Comparison of ENCODE assay signal across 12 cellular contexts in the genomic region with DNA sequence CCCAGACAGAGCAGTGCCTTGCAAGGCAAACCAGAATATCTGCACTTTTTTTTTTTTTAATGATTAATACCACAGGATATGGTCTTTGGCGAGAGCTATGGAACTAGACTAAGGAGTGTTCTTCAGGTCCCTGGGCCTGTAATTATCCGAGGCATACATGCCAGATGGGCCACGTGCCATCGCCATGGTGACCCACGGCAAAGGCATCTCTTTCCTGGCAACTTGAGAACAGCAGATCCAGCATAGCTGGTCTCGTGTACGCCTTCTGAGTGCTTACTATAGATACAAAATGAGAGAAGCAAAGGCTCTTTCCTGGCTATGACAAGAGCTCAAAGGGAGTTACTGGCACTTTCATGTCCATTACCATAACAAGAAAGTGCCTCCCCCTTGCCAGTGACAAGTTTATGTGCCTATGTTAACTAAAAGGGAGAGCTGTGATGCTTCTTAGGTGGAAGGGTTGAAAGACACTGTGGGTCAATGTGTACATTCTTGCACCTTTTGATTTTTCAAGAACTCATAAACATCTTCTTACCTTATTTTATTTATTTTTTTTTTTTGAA. TPM values are rescaled to one million over a fixed set of nuclear protein-coding genes. Genes with fewer than 3 reads are reported as not detected.
A peak's percentile ranks its signal among the peaks of the same experiment; 100 is the strongest.
DNase-seq lines count a peak whose midpoint lies in the region; ATAC-seq, FAIRE-seq and TF ChIP-seq lines count a peak whose summit lies in the region.
"Had no signal": no experiment of that assay in that cellular context is flagged by ENCODE, and none has a peak within 500 bp of the region (broad histone marks: within the 10 kb centered on the region; RNA-seq: fewer than 3 reads in every experiment).

No MANE protein-coding gene starts in this region.

- peaks cover 5% of the 10 kb centered on the region for H3K9me3 Mint-ChIP-seq in WTC11

- TF ChIP-seq CTCF in WTC11 (IDR thresholded peaks at IDR 0.05) (no peak), heart right ventricle (IDR thresholded peaks at IDR 0.05) (no peak), sigmoid colon (IDR thresholded peaks at IDR 0.05) (no peak)

- H3K4me3 Mint-ChIP-seq in WTC11, result no peak overlapping the region

- no peak overlapping the region for H3K27ac Mint-ChIP-seq in WTC11

- 59 to 68% methylated on average over 7 of the region's 7 CpGs for WGBS in heart right ventricle, 2 donors
- WGBS in sigmoid colon, 2 donors, result 52 to 70% methylated on average over 7 of the region's 7 CpGs

- DNase-seq in H4 (ENCODE audit: low spot score) (peak; percentile 94), WTC11 (ENCODE audit: low spot score) (no peak), heart right ventricle (peak; percentile 36 to 44), sigmoid colon (peak; percentile 89), GM19239 (ENCODE audit: insufficient read length, low spot score) (no peak), dermis blood vessel endothelial cell (no peak), NCI-H187 treated with DMSO at 0.1 percent for 48 hours (lab: John Stamatoyannopoulos, UW) (no peak)
- DNase-seq: activated CD4-positive, alpha-beta T cell treated with anti-CD3 and anti-CD28 coated beads, Interleukin-2, amount 50 U/mL, for 4 hours had no signal

- H3K4me1 ChIP-seq in heart right ventricle (peaks cover 0 to 3% (median 0%) of the 10 kb centered on the region in 9 donors), sigmoid colon (peaks cover 0 to 19% (median 12%) of the 10 kb centered on the region in 4 donors)
- H3K4me1 ChIP-seq: breast epithelium, parathyroid adenoma had no signal

- H3K4me3 ChIP-seq in heart right ventricle, result peak overlapping the region in 5 of 10 donors; percentile 14 to 37 (median 34)
- H3K4me3 ChIP-seq in sigmoid colon, result no peak overlapping the region
- H3K4me3 ChIP-seq: breast epithelium had no signal

- H3K36me3 Mint-ChIP-seq in WTC11, result no peaks in the 10 kb centered on the region

- CTCF ChIA-PET in WTC11 (lab: Charles Lee), result interaction anchor here (1.2 to 1.7 kb wide), 3 partner anchors 10 to 322 kb away, joined by 5 to 7 read pairs (median 6); no protein-coding TSS in a partner anchor

- H3K27me3 Mint-ChIP-seq in WTC11 (ENCODE audit: low read depth), result no peaks in the 10 kb centered on the region

- H3K4me1 Mint-ChIP-seq in WTC11, result peaks cover 21% of the 10 kb centered on the region

- no peaks in the 10 kb centered on the region for H3K36me3 ChIP-seq in heart right ventricle
- H3K36me3 ChIP-seq in sigmoid colon, result no peaks in the 10 kb centered on the region
- H3K36me3 ChIP-seq: breast epithelium had no signal

- peak overlapping the region in 9 of 10 donors; percentile 12 to 82 (median 63) for H3K27ac ChIP-seq in heart right ventricle
- H3K27ac ChIP-seq in sigmoid colon, result peak overlapping the region in 3 of 4 donors; percentile 48 to 70 (median 65)
- H3K27ac ChIP-seq: breast epithelium, parathyroid adenoma had no signal

- H3K9me3 ChIP-seq in heart right ventricle, result no peaks in the 10 kb centered on the region
- no peaks in the 10 kb centered on the region for H3K9me3 ChIP-seq in sigmoid colon
- H3K9me3 ChIP-seq: breast epithelium had no signal

- FAIRE-seq in GM19239 (lab: Jason Lieb, UNC), result no peak

- TF ChIP-seq POLR2A in sigmoid colon (IDR thresholded peaks at IDR 0.05), result no peak

- H3K27me3 ChIP-seq in heart right ventricle, result no peaks in the 10 kb centered on the region
- no peaks in the 10 kb centered on the region for H3K27me3 ChIP-seq in sigmoid colon
- H3K27me3 ChIP-seq: breast epithelium had no signal

- ATAC-seq in WTC11 (peak; percentile 68; the same call in 1 of the 2 replicates), heart right ventricle (peak; percentile 46 to 89 (median 84)), GM18502 (IDR thresholded peaks at IDR 0.05; ENCODE audit: poor library complexity, unreplicated experiment) (no peak)
- ATAC-seq: Panc1 had no signal

- peak in 1 of 4 donors; percentile 47 for TF ChIP-seq EP300 in sigmoid colon (IDR thresholded peaks at IDR 0.05)

- intact Hi-C loops in heart right ventricle (cut with DNase I), result no loop called here
- intact Hi-C loops in sigmoid colon (cut with DNase I), result loop anchor here (2.0 kb wide), 1 partner anchor 24 kb away; no protein-coding TSS in a partner anchor

- POLR2A ChIA-PET in WTC11 (lab: Charles Lee), result no interaction called here

TF ChIP-seq in WTC11, 78 proteins besides CTCF, POLR2A, EP300 and RAD21:
- TF ChIP-seq ZNF671 (CRISPR knock-in tag; IDR thresholded peaks at IDR 0.05) (no peak), IRF1 (CRISPR knock-in tag; IDR thresholded peaks at IDR 0.05) (no peak), CREM (CRISPR knock-in tag; IDR thresholded peaks at IDR 0.05) (no peak), TEAD4 (CRISPR knock-in tag; IDR thresholded peaks at IDR 0.05) (no peak), ZNF219 (CRISPR knock-in tag; IDR thresholded peaks at IDR 0.05; ENCODE audit: borderline replicate concordance) (no peak), CDX4 (CRISPR knock-in tag; IDR thresholded peaks at IDR 0.05; ENCODE audit: borderline replicate concordance) (no peak), FOXJ3 (CRISPR knock-in tag; IDR thresholded peaks at IDR 0.05; ENCODE audit: borderline replicate concordance) (no peak), ZBTB21 (CRISPR knock-in tag; IDR thresholded peaks at IDR 0.05; ENCODE audit: borderline replicate concordance) (no peak), MYBL2 (CRISPR knock-in tag; IDR thresholded peaks at IDR 0.05) (no peak), MAX (CRISPR knock-in tag; IDR thresholded peaks at IDR 0.05) (no peak), TCF7 (CRISPR knock-in tag; IDR thresholded peaks at IDR 0.05; ENCODE audit: low read depth) (no peak), ZNF317 (CRISPR knock-in tag; IDR thresholded peaks at IDR 0.05; ENCODE audit: borderline replicate concordance, low read depth) (no peak), RORB (CRISPR knock-in tag; IDR thresholded peaks at IDR 0.05) (no peak), JAZF1 (CRISPR knock-in tag; IDR thresholded peaks at IDR 0.05) (no peak)
TF ChIP-seq in WTC11: peak in this region for 0.

RNA-seq across cellular contexts. Expression of gene GLI3, which starts 26.0 kb away (rescaled TPM):
- 4.9 and 5.6 TPM in 2 replicates for total RNA-seq in H4 (2014; rRNA removed; shearing (Covaris generic))
- 41.0 to 46.2 TPM (median 42.1 TPM) in 3 replicates for total RNA-seq in WTC11 (2021)
- total RNA-seq in heart right ventricle, result 1 to 10 TPM; 2.7 to 9.1 (median 5.5) TPM
- under 1 TPM; 0.51 to 0.77 TPM for polyA plus RNA-seq in heart right ventricle
- 10 to 100 TPM; 17.2 to 31.6 (median 18.9) TPM for total RNA-seq in sigmoid colon
- polyA plus RNA-seq in sigmoid colon, result 1 to 10 TPM in 2 of 3 donors, under 1 TPM in 1; 0.23 to 3.6 (median 1.2) TPM
- total RNA-seq in dermis blood vessel endothelial cell, result 1.0 and 1.6 TPM in 2 replicates

Comparison
In these comparisons a context has a peak if more than half of its experiments do, and no peak if none do; other contexts are left out.
1. DNase-seq: peak in H4 (single experiment), heart right ventricle (2 of 2) and sigmoid colon (single experiment); none in WTC11 (single experiment), GM19239 (single experiment), dermis blood vessel endothelial cell (single experiment) and NCI-H187 treated with DMSO at 0.1 percent for 48 hours (single experiment).